In genomic region chr2:226336283-226336682, GRCh38 we compare ENCODE assay signal across 17 cellular contexts.
DNase-seq lines count a peak whose midpoint lies in the region; ATAC-seq and TF ChIP-seq lines count a peak whose summit lies in the region.
"Had no signal": no experiment of that assay in that cellular context is flagged by ENCODE, and none has a peak within 500 bp of the region (broad histone marks: within the 10 kb centered on the region; RNA-seq: fewer than 3 reads in every experiment).

No MANE protein-coding gene starts in this region.

- ATAC-seq in HCT116: peak; percentile 43; the same call in 1 of the 2 replicates
- no peak for ATAC-seq in HG03097 (IDR thresholded peaks at IDR 0.05; ENCODE audit: low FRiP score, unreplicated experiment)

- no peaks in the 10 kb centered on the region for H4K20me1 ChIP-seq in HCT116 (ENCODE audit: insufficient read depth)

- RAD21 ChIA-PET in HCT116 (lab: Charles Lee; ENCODE audit: low non-redundant PET in 1 of 2, low total read pairs in 2 of 2, uncharacterized antibody in 2 of 2, unreplicated experiment in 2 of 2): no interaction called here

- CTCF ChIA-PET in HCT116 (lab: Charles Lee): no interaction called here

- H3K4me2 ChIP-seq in HCT116 (ENCODE audit: low read length): peak overlapping the region; percentile 60

- BruUV-seq in HCT116 (replicated peaks; lab: Mats Ljungman, UMichigan): no TSS peak

- H3K4me3 ChIP-seq in HCT116 (replicated peaks in 1 of 2; ENCODE audit: low read depth in 1 of 2, low read length in 2 of 2): peak overlapping the region in 1 of 2 experiments; percentile 12; a peak in 1 of 4 replicates
- no peak overlapping the region for H3K4me3 ChIP-seq in epithelial cell of esophagus (ENCODE audit: low read length)
- H3K4me3 ChIP-seq in ascending aorta: no peak overlapping the region

- H3K36me3 ChIP-seq in HCT116 (ENCODE audit: control insufficient read depth in 1 of 2, insufficient read depth in 2 of 2, low read length in 2 of 2) (0 out of 4 replicates have a peak, but pooled peaks cover 0 to 7% of the 10 kb centered on the region in 2 experiments), ascending aorta (no peaks in the 10 kb centered on the region)

- no peaks in the 10 kb centered on the region for H3K27me3 ChIP-seq in HCT116 (ENCODE audit: insufficient read depth, low read length)
- no peaks in the 10 kb centered on the region for H3K27me3 ChIP-seq in ascending aorta

- TF ChIP-seq POLR2A in HCT116 (IDR thresholded peaks at IDR 0.05; ENCODE audit: borderline replicate concordance, extremely low read depth, insufficient read depth, insufficient read length): no peak

- H3K9ac ChIP-seq in HCT116 (ENCODE audit: low read length): peak overlapping the region; percentile 48

- H2AFZ ChIP-seq in HCT116 (ENCODE audit: low read depth, low read length, poor library complexity, severe bottlenecking): peak overlapping the region; percentile 28

- DNase-seq in HCT116 (ENCODE audit: low read depth, low spot score) (no peak), NCI-H1930 (lab: John Stamatoyannopoulos, UW) (peak; percentile 38 to 44), epithelial cell of esophagus (ENCODE audit: low read depth) (peak; percentile 46), ascending aorta (ENCODE audit: low spot score in 2 of 2) (no peak), cardiac septum (ENCODE audit: low spot score) (no peak), NCI-H187 (lab: John Stamatoyannopoulos, UW) (no peak)
- DNase-seq: AML-193, GDM1, H7, NCI-H1092, NCI-H1436 treated with DMSO at 0.1 percent for 48 hours, NCI-H2081, NCI-H446 treated with DMSO at 0.1 percent for 48 hours, NCI-H69, SHP77 treated with DMSO at 0.1 percent for 48 hours had no signal

- H3K27ac ChIP-seq in HCT116 (ENCODE audit: low read depth, low read length) (peak overlapping the region; percentile 73), ascending aorta (no peak overlapping the region)
- H3K27ac ChIP-seq: C4-2B had no signal

- intact Hi-C loops in HCT116 (cut with micrococcal nuclease): no loop called here
- intact Hi-C loops in ascending aorta (cut with DNase I): no loop called here
- intact Hi-C loops in cardiac septum (cut with DNase I): no loop called here

- no peak for TF ChIP-seq RAD21 in HCT116 (IDR thresholded peaks at IDR 0.05; ENCODE audit: low read depth)

- H3K79me2 ChIP-seq in HCT116 (ENCODE audit: insufficient read depth, low read length): no peaks in the 10 kb centered on the region

- H3K4me1 ChIP-seq in HCT116 (ENCODE audit: control insufficient read depth in 1 of 2, insufficient read depth in 2 of 2, low read length in 2 of 2) (peaks cover 38 to 53% of the 10 kb centered on the region in 2 experiments), ascending aorta (no peaks in the 10 kb centered on the region)

- no peaks in the 10 kb centered on the region for H3K9me2 ChIP-seq in HCT116 (ENCODE audit: insufficient read depth)

- TF ChIP-seq CTCF in HCT116 (IDR thresholded peaks at IDR 0.05 in 2 of 3, conservative IDR thresholded peaks at IDR 0.05 in 1 of 3; ENCODE audit: borderline replicate concordance in 1 of 3, insufficient read depth in 1 of 3, low read depth in 2 of 3, low read length in 2 of 3) (no peak), epithelial cell of esophagus (IDR thresholded peaks at IDR 0.05; ENCODE audit: insufficient read depth, low read depth, low read length, missing control alignments) (no peak), ascending aorta (IDR thresholded peaks at IDR 0.05) (no peak)

- POLR2A ChIA-PET in HCT116 (lab: Charles Lee): no interaction called here

- no peaks in the 10 kb centered on the region for H3K9me3 ChIP-seq in HCT116 (ENCODE audit: control insufficient read depth in 1 of 2, insufficient read depth in 1 of 2, low read depth in 1 of 2, low read length in 2 of 2)
- H3K9me3 ChIP-seq in ascending aorta: no peaks in the 10 kb centered on the region

TF ChIP-seq in HCT116, 20 proteins besides CTCF, POLR2A, EP300 and RAD21:
- 0 out of 2 replicates have a peak, but pooled peaks have one; percentile 6 for TF ChIP-seq CEBPB (IDR thresholded peaks at IDR 0.05; ENCODE audit: low read depth)
- TF ChIP-seq JUND (IDR thresholded peaks at IDR 0.05): peak; percentile 64
- TF ChIP-seq CBX3 (IDR thresholded peaks at IDR 0.05; ENCODE audit: low read depth): no peak; the same call in 1 of the 2 replicates
- TF ChIP-seq FOSL1 (IDR thresholded peaks at IDR 0.05; ENCODE audit: low read depth): peak; percentile 76
- TF ChIP-seq ATF3 (IDR thresholded peaks at IDR 0.05): no peak
- TF ChIP-seq ZFX (IDR thresholded peaks at IDR 0.05): no peak
- TF ChIP-seq SRF (IDR thresholded peaks at IDR 0.05; ENCODE audit: low read depth): no peak
- no peak for TF ChIP-seq ZBTB33 (IDR thresholded peaks at IDR 0.05; ENCODE audit: extremely low read depth, insufficient replicate concordance, low read length)
- no peak for TF ChIP-seq SIN3A (IDR thresholded peaks at IDR 0.05; ENCODE audit: low read depth)
- peak; percentile 42; the same call in 1 of the 2 replicates for TF ChIP-seq SP1 (IDR thresholded peaks at IDR 0.05; ENCODE audit: low read depth)

Comparison
In these comparisons a context has a peak if more than half of its experiments do, and no peak if none do; other contexts are left out.
1. DNase-seq: peak in NCI-H1930 (2 of 2) and epithelial cell of esophagus (single experiment); none in HCT116 (single experiment), ascending aorta (0 of 2), cardiac septum (single experiment) and NCI-H187 (0 of 2).